Comparison of ENCODE assay signal across 22 cellular contexts in the genomic region with DNA sequence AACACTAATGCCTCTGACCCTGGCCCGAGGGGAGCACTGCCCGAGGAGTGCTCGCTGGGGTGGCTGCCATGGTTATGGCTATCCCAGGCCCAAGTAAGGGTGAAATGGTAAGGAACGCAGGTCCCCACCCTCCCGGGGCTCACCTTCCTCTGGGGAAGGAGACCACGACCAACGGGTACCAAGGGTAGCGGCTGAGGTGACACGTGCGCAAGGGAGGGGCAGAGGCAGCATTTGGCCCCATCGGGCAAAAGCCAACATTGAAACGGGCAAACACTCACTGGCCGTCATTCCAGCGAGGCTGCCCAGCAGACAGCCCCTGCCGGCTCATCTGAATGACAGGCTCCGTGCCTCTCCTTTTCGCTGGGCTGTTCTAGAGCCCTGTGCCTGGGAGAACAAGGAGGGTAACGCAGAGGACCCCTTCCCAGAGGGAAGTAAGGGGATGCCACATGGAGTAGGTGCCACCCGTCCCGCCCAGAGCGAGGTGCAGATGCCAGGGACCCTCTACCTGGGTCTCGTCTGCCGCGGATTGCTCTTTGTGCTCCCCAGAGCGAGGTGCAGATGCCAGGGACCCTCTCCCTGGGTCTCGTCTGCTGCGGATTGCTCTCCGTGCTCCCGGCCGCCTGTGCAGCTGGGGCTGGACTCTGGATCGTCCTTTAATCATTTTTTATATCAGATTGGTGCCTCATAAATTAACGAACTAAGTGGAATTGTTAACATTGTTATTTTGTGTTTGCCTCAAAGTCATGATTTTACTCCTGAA. TPM values are rescaled to one million over a fixed set of nuclear protein-coding genes. Genes with fewer than 3 reads are reported as not detected.
"Had no signal": no experiment of that assay in that cellular context is flagged by ENCODE, and none has a peak within 500 bp of the region (broad histone marks: within the 10 kb centered on the region; RNA-seq: fewer than 3 reads in every experiment).

No MANE protein-coding gene starts in this region.

- H3K4me1 ChIP-seq: foreskin keratinocyte, psoas muscle, uterus had no signal

- H3K27ac ChIP-seq: dorsolateral prefrontal cortex, epithelial cell of prostate, foreskin keratinocyte, psoas muscle, tibial nerve, uterus had no signal

- H3K27me3 ChIP-seq: foreskin keratinocyte, uterus had no signal

- H3K36me3 ChIP-seq: tibial nerve, uterus had no signal

- DNase-seq: activated CD4-positive, alpha-beta T cell treated with anti-CD3 and anti-CD28 coated beads for 48 hours; activated CD4-positive, CD25-positive, alpha-beta regulatory T cell; activated CD8-positive, alpha-beta T cell treated with anti-CD3 and anti-CD28 coated beads for 36 hours; activated naive CD4-positive, alpha-beta T cell; central memory CD4-positive, alpha-beta T cell; endodermal cell; foreskin keratinocyte; hippocampal formation; midbrain; stimulated activated naive B cell treated with anti-CD40 and anti-IgM and Interleukin-4, amounts not matched to agents 10 μg/mL and 1 μg/mL and 100 μg/mL, for 72 hours; T-cell; uterus had no signal

- H3K4me3 ChIP-seq: dorsolateral prefrontal cortex, lung, psoas muscle, tibial nerve, uterus had no signal

- ATAC-seq: activated CD8-positive, alpha-beta T cell treated with anti-CD3 and anti-CD28 coated beads for 36 hours; foreskin keratinocyte; left colon; psoas muscle; SK-N-SH treated with all-trans-retinoic acid at 6 μM for 48 hours; stimulated activated naive B cell treated with anti-CD40 and anti-IgM and Interleukin-4, amounts not matched to agents 10 μg/mL and 1 μg/mL and 100 μg/mL, for 72 hours; T-cell had no signal

- H3K9me3 ChIP-seq: psoas muscle, tibial nerve, uterus had no signal

RNA-seq across cellular contexts. Expression of a gene that starts 16.2 kb away (rescaled TPM):
- total RNA-seq: activated CD8-positive, alpha-beta T cell treated with anti-CD3 and anti-CD28 coated beads for 36 hours; activated T-helper 1 cell treated with anti-CD3 and anti-CD28 coated beads, Interleukin-12 subunit alpha, Interleukin-12 subunit beta, Interleukin-2, Interleukin-4 antibody, amounts not matched to agents 30 ng/mL and 10 ng/mL and 1 ng/mL, durations not matched to agents 14 hours and 24 hours and 36 hours; endodermal cell; foreskin keratinocyte; left colon; lung; osteocyte; psoas muscle; subcutaneous adipose tissue; T-cell; tibial nerve; uterus had no signal

RNA-seq across cellular contexts. Expression of a gene that starts 31.5 kb away (rescaled TPM):
- total RNA-seq: activated T-helper 1 cell treated with anti-CD3 and anti-CD28 coated beads, Interleukin-12 subunit alpha, Interleukin-12 subunit beta, Interleukin-2, Interleukin-4 antibody, amounts not matched to agents 30 ng/mL and 10 ng/mL and 1 ng/mL, durations not matched to agents 14 hours and 24 hours and 36 hours had no signal
